ENCODE assay signal across 8 cellular contexts in the genomic region with DNA sequence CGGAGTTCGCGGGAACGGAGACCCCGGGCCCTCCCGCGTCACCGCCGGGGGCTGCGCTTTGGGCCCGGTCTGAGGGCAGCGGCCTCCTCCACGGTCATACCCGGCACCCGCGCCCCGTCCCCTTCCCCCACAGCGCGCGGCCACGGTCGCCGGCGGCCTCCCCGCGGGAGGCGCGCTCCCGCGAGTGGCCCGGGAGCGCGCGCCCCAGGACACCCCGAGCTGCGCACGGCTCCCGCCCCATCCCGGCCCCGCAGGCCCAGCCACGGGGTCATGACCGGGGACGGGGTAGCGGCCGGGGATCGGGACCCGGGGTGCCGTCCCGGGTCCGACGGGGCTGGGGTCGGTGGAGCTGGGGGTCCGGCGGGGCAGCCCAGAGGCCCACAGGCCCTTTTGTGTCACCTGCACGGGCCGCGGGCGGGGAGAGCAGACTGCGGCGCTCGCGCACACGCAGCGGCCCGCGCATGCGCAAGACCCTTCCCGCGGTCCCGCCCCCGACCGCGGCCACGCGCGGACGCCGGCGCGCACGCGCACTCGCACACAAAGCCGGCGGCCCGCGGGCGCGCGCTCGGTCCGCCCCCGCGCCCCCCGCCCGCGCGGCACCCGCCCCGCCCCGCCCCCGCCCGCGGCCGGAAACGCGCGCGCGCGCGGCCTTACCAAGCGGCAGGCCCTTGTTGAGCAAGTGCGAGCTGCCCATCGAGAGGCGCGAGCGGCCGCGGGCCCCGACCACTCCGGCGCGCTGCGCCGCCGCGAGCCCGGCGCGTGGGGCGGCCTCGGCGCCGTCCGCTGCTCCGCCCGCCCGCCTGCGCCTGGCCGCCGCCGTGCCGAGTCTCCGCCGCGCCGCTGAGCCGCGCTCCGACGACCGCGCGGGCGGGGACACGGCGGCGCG. TPM values are rescaled to one million over a fixed set of nuclear protein-coding genes. Genes with fewer than 3 reads are reported as not detected.
DNase-seq lines count a peak whose midpoint lies in the region; ATAC-seq and TF ChIP-seq lines count a peak whose summit lies in the region.

TSS of gene CTBP1 (minus strand) at position 869 of the 886 bp plus-strand sequence. CDS start 7,799 bp downstream, outside the sequence.

- peaks cover 28 to 49% (median 29%) of the 10 kb centered on the region in 3 donors for H3K27me3 Mint-ChIP-seq in immature natural killer cell (ENCODE audit: low read depth in 3 of 3)

- H3K4me3 ChIP-seq in WERI-Rb-1 (ENCODE audit: low read depth, low read length) (peak within 1 kb of the TSS; percentile 82), mammary epithelial cell (replicated peaks in 1 of 3; ENCODE audit: insufficient read depth in 1 of 3, low read depth in 2 of 3, low read length in 3 of 3) (peak within 1 kb of the TSS; percentile 62 to 78 (median 75)), spleen (peak within 1 kb of the TSS; percentile 76 to 95 (median 91))

- H3K9me3 Mint-ChIP-seq in immature natural killer cell = no peaks in the 10 kb centered on the region

- H3K9me3 ChIP-seq in WERI-Rb-1 (ENCODE audit: severe bottlenecking) (peaks cover 19% of the 10 kb centered on the region), mammary epithelial cell (replicated peaks; ENCODE audit: insufficient read depth, low read length) (peaks cover 20% of the 10 kb centered on the region), spleen (no peaks in the 10 kb centered on the region)

- peaks cover 73 to 77% of the 10 kb centered on the region in 2 donors for H3K4me1 Mint-ChIP-seq in immature natural killer cell

- H3K27me3 ChIP-seq in WERI-Rb-1 (ENCODE audit: insufficient read depth, low read depth, severe bottlenecking) = no peaks in the 10 kb centered on the region
- H3K27me3 ChIP-seq in mammary epithelial cell (ENCODE audit: insufficient read depth, low read length) = no peaks in the 10 kb centered on the region
- no peaks in the 10 kb centered on the region for H3K27me3 ChIP-seq in spleen (replicated peaks in 1 of 7)

- H3K36me3 Mint-ChIP-seq in immature natural killer cell = peaks cover 0 to 4% (median 0%) of the 10 kb centered on the region in 3 donors

- peak within 1 kb of the TSS; percentile 80 for H2AFZ ChIP-seq in mammary epithelial cell (ENCODE audit: low read depth, low read length)

- peak within 1 kb of the TSS; percentile 77 for H3K9ac ChIP-seq in mammary epithelial cell (ENCODE audit: insufficient read depth, low read length)

- H3K27ac Mint-ChIP-seq in immature natural killer cell = peak within 1 kb of the TSS; percentile 91 to 97 (median 96)

- peak within 1 kb of the TSS; percentile 90 to 93 (median 91) for H3K4me3 Mint-ChIP-seq in immature natural killer cell

- TF ChIP-seq POLR2A in spleen (IDR thresholded peaks at IDR 0.05) = no peak

- intact Hi-C loops in mammary epithelial cell (cut with micrococcal nuclease) = loop anchor here (1.0 to 5.0 kb wide), 2 partner anchors 81 to 98 kb away; no protein-coding TSS in a partner anchor
- intact Hi-C loops in spleen (cut with DNase I; ENCODE audit: low total_unique reads) = loop anchor here (2.0 kb wide), 1 partner anchor 98 kb away; the partner anchor contains the start of gene UVSSA

- CTCF ChIA-PET in mammary epithelial cell (lab: Charles Lee; ENCODE audit: low non-redundant PET) = no interaction called here

- no TSS peak for BruUV-seq in mammary epithelial cell (replicated peaks; lab: Mats Ljungman, UMichigan)

- peak within 1 kb of the TSS; percentile 99 for H3K4me2 ChIP-seq in mammary epithelial cell (ENCODE audit: insufficient read depth, low read depth, low read length)

- dilution Hi-C loops in mammary epithelial cell (cut with HindIII; ENCODE audit: low sequenced_read_pairs) = no loop called here

- H3K4me1 ChIP-seq in mammary epithelial cell (ENCODE audit: insufficient read depth, low read length) (peaks cover 32% of the 10 kb centered on the region), spleen (peaks cover 54 to 84% (median 65%) of the 10 kb centered on the region in 6 donors)

- peak within 1 kb of the TSS; percentile 92 for H3K27ac ChIP-seq in 22Rv1
- peak within 1 kb of the TSS; percentile 99 for H3K27ac ChIP-seq in WERI-Rb-1
- peak within 1 kb of the TSS; percentile 54 for H3K27ac ChIP-seq in mammary epithelial cell (ENCODE audit: insufficient read depth, low read depth, low read length)
- H3K27ac ChIP-seq in spleen = peak within 1 kb of the TSS; percentile 95 to 99 (median 98)

- DNase-seq in NCI-H2081 treated with DMSO at 0.1 percent for 48 hours (lab: John Stamatoyannopoulos, UW) (peak; percentile 15), WERI-Rb-1 (peak; percentile 76), mammary epithelial cell (peak; percentile 80), immature natural killer cell (peak; percentile 89 to 94 (median 93)), spleen (peak; percentile 95)

- H3K36me3 ChIP-seq in WERI-Rb-1 (peaks cover 59% of the 10 kb centered on the region), mammary epithelial cell (ENCODE audit: insufficient read depth, low read length) (no peaks in the 10 kb centered on the region), spleen (peaks cover 0 to 25% (median 0%) of the 10 kb centered on the region in 6 donors)

- peaks cover 60% of the 10 kb centered on the region for H3K79me2 ChIP-seq in mammary epithelial cell (ENCODE audit: insufficient read depth, low read length)

- TF ChIP-seq CTCF in 22Rv1 (IDR thresholded peaks at IDR 0.05) = no peak
- TF ChIP-seq CTCF in WERI-Rb-1 (IDR thresholded peaks at IDR 0.05; ENCODE audit: low read depth, low read length) = no peak
- no peak for TF ChIP-seq CTCF in mammary epithelial cell (conservative IDR thresholded peaks at IDR 0.05 in 1 of 2, IDR thresholded peaks at IDR 0.05 in 1 of 2; ENCODE audit: extremely low read depth in 1 of 2, insufficient read depth in 1 of 2, low read depth in 1 of 2, low read length in 2 of 2)
- TF ChIP-seq CTCF in spleen (IDR thresholded peaks at IDR 0.05 in 8 of 11, conservative IDR thresholded peaks at IDR 0.05 in 3 of 11) = no peak

- peak; percentile 30 for ATAC-seq in GM18520 (IDR thresholded peaks at IDR 0.05; ENCODE audit: unreplicated experiment)
- peak; percentile 44 for ATAC-seq in HG03045 (IDR thresholded peaks at IDR 0.05; ENCODE audit: unreplicated experiment)

- in situ Hi-C loops in mammary epithelial cell (cut with MboI; ENCODE audit: low sequenced_read_pairs in 2 of 2) = no loop called here

- peaks cover 7% of the 10 kb centered on the region for H4K20me1 ChIP-seq in mammary epithelial cell (ENCODE audit: insufficient read depth, low read length)

- 2% methylated on average over 11 of the region's 160 CpGs for WGBS in mammary epithelial cell (ENCODE audit: low coverage, missing lambda C conversion rate)
- 0 to 1% (median 0%) methylated on average over 3 to 160 of the region's 160 CpGs for WGBS in spleen, 5 donors

RNA-seq across cellular contexts. Expression of gene CTBP1, which starts in this region (rescaled TPM):
- total RNA-seq in mammary epithelial cell (100 to 1,000 TPM; 127 to 237 TPM), spleen (100 to 1,000 TPM; 162 to 226 (median 196) TPM)
- polyA plus RNA-seq in mammary epithelial cell (83.3 TPM), immature natural killer cell (100 to 1,000 TPM in 1 of 3 donors, 10 to 100 TPM in 2; 72.1 to 110 (median 77.7) TPM), spleen (100 to 1,000 TPM; 101 to 176 (median 123) TPM)
- 32.7 TPM for polyA minus RNA-seq in mammary epithelial cell

Comparison
In these comparisons a context has a peak if more than half of its experiments do, and no peak if none do; other contexts are left out.
1. Peak in every context shown above with its lines: DNase-seq, ATAC-seq, H3K4me3 ChIP-seq and H3K27ac ChIP-seq.
2. DNase-seq: peak in every context shown above with its lines; median percentile 95 in spleen; 93 in immature natural killer cell; 80 in mammary epithelial cell; 76 in WERI-Rb-1; 15 in NCI-H2081 treated with DMSO at 0.1 percent for 48 hours.